ENCODE assay signal across 1 cellular context in the genomic region with DNA sequence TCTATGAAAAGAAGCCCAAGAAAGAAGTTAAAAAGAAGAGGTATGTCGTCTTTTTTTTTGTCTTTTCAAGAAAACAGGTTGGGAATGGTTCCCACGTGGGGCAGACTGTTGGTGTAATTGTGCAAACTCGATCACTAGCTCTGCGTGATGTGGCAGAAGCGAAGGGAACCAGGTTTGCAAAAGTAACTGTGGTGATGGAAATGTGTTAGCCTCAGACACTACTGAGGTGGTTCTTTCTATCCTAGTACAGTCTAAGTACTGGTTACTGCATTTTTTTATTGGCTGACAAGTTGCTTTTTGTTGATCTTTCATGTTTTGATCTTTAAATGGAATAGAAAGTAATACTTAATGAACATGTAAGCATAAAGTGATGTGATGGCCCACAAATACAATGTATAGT.
TF ChIP-seq lines count a peak whose summit lies in the region.

No MANE protein-coding gene starts in this region.

TF ChIP-seq in K562, 482 proteins besides CTCF, POLR2A, EP300 and RAD21:
- TF ChIP-seq POLR2AphosphoS5 (IDR thresholded peaks at IDR 0.05; ENCODE audit: control insufficient read depth, insufficient read depth, low read depth, low read length) (peak; percentile 7; the same call in 1 of the 2 replicates), TGIF2 (CRISPR knock-in tag; IDR thresholded peaks at IDR 0.05) (no peak), ZNF75A (CRISPR knock-in tag; IDR thresholded peaks at IDR 0.05) (no peak), TAF9B (IDR thresholded peaks at IDR 0.05; ENCODE audit: partially characterized antibody) (no peak), PHB2 (IDR thresholded peaks at IDR 0.05; ENCODE audit: low read depth) (no peak), EP400 (IDR thresholded peaks at IDR 0.05) (no peak), CREB3 (tag; conservative IDR thresholded peaks at IDR 0.05; ENCODE audit: low read depth) (no peak), FOXP1 (CRISPR knock-in tag; IDR thresholded peaks at IDR 0.05) (no peak), ZNF124 (CRISPR knock-in tag; IDR thresholded peaks at IDR 0.05) (no peak), ZNF57 (CRISPR knock-in tag; IDR thresholded peaks at IDR 0.05) (no peak), SIN3B (IDR thresholded peaks at IDR 0.05; ENCODE audit: low read depth) (no peak), RBM22 (IDR thresholded peaks at IDR 0.05; ENCODE audit: low read depth, low read length, poor library complexity, severe bottlenecking) (peak; percentile 34), MEF2D (tag; conservative IDR thresholded peaks at IDR 0.05; ENCODE audit: low read depth) (no peak), HOXB6 (CRISPR knock-in tag; IDR thresholded peaks at IDR 0.05; ENCODE audit: borderline replicate concordance) (no peak), TAF7 (tag; IDR thresholded peaks at IDR 0.05) (no peak), FIP1L1 (IDR thresholded peaks at IDR 0.05; ENCODE audit: low read depth, low read length, poor library complexity, severe bottlenecking) (no peak)
- TF ChIP-seq, protein P1, sequence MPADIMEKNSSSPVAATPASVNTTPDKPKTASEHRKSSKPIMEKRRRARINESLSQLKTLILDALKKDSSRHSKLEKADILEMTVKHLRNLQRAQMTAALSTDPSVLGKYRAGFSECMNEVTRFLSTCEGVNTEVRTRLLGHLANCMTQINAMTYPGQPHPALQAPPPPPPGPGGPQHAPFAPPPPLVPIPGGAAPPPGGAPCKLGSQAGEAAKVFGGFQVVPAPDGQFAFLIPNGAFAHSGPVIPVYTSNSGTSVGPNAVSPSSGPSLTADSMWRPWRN (IDR thresholded peaks at IDR 0.05; ENCODE audit: low read depth) = no peak
